ENCODE assay signal across 8 cellular contexts in the genomic region with DNA sequence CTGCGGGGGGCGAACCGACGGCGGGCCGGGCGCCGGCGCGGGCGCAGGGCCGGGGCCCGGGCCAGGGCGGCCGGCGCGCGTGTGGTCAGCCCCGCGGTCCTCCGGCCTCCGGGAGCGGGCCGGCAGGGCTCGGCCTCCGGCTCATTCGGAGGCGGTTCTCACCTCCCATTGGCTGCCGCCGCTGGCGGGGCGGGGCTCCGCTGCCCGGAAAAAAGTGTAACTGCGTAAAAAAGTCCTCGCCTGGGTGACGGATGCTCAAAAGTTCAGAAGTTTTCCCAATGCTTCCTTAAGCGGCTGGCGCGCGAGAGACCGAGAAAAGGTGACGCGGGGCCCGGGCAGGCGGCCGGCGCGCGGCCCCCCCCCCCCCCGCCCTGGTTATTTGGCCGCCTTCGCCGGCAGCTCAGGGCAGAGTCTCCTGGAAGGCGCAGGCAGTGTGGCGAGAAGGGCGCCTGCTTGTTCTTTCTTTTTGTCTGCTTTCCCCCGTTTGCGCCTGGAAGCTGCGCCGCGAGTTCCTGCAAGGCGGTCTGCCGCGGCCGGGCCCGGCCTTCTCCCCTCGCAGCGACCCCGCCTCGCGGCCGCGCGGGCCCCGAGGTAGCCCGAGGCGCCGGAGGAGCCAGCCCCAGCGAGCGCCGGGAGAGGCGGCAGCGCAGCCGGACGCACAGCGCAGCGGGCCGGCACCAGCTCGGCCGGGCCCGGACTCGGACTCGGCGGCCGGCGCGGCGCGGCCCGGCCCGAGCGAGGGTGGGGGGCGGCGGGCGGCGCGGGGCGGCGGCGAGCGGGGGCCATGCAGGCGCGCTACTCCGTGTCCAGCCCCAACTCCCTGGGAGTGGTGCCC. TPM values are rescaled to one million over a fixed set of nuclear protein-coding genes. Genes with fewer than 3 reads are reported as not detected.
DNase-seq lines count a peak whose midpoint lies in the region; ATAC-seq, FAIRE-seq and TF ChIP-seq lines count a peak whose summit lies in the region.

A gene (plus strand): TSS at position 254 of the 835 bp plus-strand sequence. CDS start 531 bp downstream, at position 785.

- no peak for ATAC-seq in GM21825 (IDR thresholded peaks at IDR 0.05; ENCODE audit: unreplicated experiment)

- no peaks in the 10 kb centered on the region for H3K36me3 Mint-ChIP-seq in activated T-helper 2 cell treated with anti-CD3 and anti-CD28 coated beads, Interferon-gamma antibody, Interleukin-2, Interleukin-4, amounts not matched to agents 10 μg/mL and 5 μg/mL and 100 μg/mL, durations not matched to agents 14 hours and 24 hours and 36 hours (ENCODE audit: low read depth)
- peaks cover 4% of the 10 kb centered on the region for H3K36me3 Mint-ChIP-seq in neural progenitor cell

- FAIRE-seq in frontal cortex (lab: Jason Lieb, UNC), result no peak

- peak within 1 kb of the TSS; percentile 66 for H2AFZ ChIP-seq in neural progenitor cell (replicated peaks)

- H3K4me2 ChIP-seq in neural progenitor cell, result peak within 1 kb of the TSS; percentile 79

- H3K27me3 Mint-ChIP-seq in activated T-helper 2 cell treated with anti-CD3 and anti-CD28 coated beads, Interferon-gamma antibody, Interleukin-2, Interleukin-4, amounts not matched to agents 10 μg/mL and 5 μg/mL and 100 μg/mL, durations not matched to agents 14 hours and 24 hours and 36 hours (ENCODE audit: low read depth), result peaks cover 62% of the 10 kb centered on the region
- H3K27me3 Mint-ChIP-seq in neural progenitor cell (ENCODE audit: insufficient read depth, low read depth), result peaks cover 65% of the 10 kb centered on the region

- peaks cover 38% of the 10 kb centered on the region for H3F3A ChIP-seq in neural progenitor cell (ENCODE audit: low read depth)

- TF ChIP-seq CTCF in neural progenitor cell (IDR thresholded peaks at IDR 0.05), result no peak

- CTCF ChIA-PET in HEK293T (lab: Yijun Ruan, JAX), result interaction anchor here (0.8 kb wide), 1 partner anchor 13 kb away, joined by 4 read pairs; no protein-coding TSS in a partner anchor

- H3K9ac ChIP-seq in neural progenitor cell, result no peak within 1 kb of the TSS

- no peaks in the 10 kb centered on the region for H3K79me2 ChIP-seq in neural progenitor cell (ENCODE audit: low read depth)

- peak; percentile 73 for DNase-seq in stimulated activated CD4-positive, alpha-beta T cell treated with anti-CD3 and anti-CD28 coated beads, Interleukin-15, amount 100 ng/mL, for 24 hours
- DNase-seq in stimulated activated CD4-positive, alpha-beta T cell treated with anti-CD3 and anti-CD28 coated beads, Interleukin-4, amount 100 ng/mL, for 1 hour, result no peak
- DNase-seq in HEK293T (ENCODE audit: extremely low spot score) (peak; percentile 77), NCI-H2196 treated with DMSO at 0.1 percent for 48 hours (lab: John Stamatoyannopoulos, UW; ENCODE audit: unreplicated experiment) (peak; percentile 33), frontal cortex (ENCODE audit: low spot score in 2 of 2) (peak; percentile 86 to 88), neural progenitor cell (ENCODE audit: low spot score) (peak; percentile 91)
- no peak for DNase-seq in activated T-helper 2 cell treated with anti-CD3 and anti-CD28 coated beads, Interferon-gamma antibody, Interleukin-2, Interleukin-4, amounts not matched to agents 10 μg/mL and 5 μg/mL and 100 μg/mL, durations not matched to agents 14 hours and 24 hours and 36 hours (ENCODE audit: low spot score)

- H3K27ac ChIP-seq in neural progenitor cell, result no peak within 1 kb of the TSS

- H3K27me3 ChIP-seq in neural progenitor cell, result peaks cover 100% of the 10 kb centered on the region

- intact Hi-C loops in activated T-helper 2 cell treated with anti-CD3 and anti-CD28 coated beads, Interferon-gamma antibody, Interleukin-2, Interleukin-4, amounts not matched to agents 10 μg/mL and 5 μg/mL and 100 μg/mL, durations not matched to agents 14 hours and 24 hours and 36 hours (cut with micrococcal nuclease), result loop anchor here (5.0 to 10.0 kb wide), 2 partner anchors 298 to 1145 kb away; a partner anchor contains a TSS

- H4K20me1 ChIP-seq in neural progenitor cell (ENCODE audit: low read depth), result peaks cover 62% of the 10 kb centered on the region

- H3K9me3 Mint-ChIP-seq in activated T-helper 2 cell treated with anti-CD3 and anti-CD28 coated beads, Interferon-gamma antibody, Interleukin-2, Interleukin-4, amounts not matched to agents 10 μg/mL and 5 μg/mL and 100 μg/mL, durations not matched to agents 14 hours and 24 hours and 36 hours, result no peaks in the 10 kb centered on the region
- peaks cover 7% of the 10 kb centered on the region for H3K9me3 Mint-ChIP-seq in neural progenitor cell

- H3K4me1 Mint-ChIP-seq in activated T-helper 2 cell treated with anti-CD3 and anti-CD28 coated beads, Interferon-gamma antibody, Interleukin-2, Interleukin-4, amounts not matched to agents 10 μg/mL and 5 μg/mL and 100 μg/mL, durations not matched to agents 14 hours and 24 hours and 36 hours (ENCODE audit: low read depth), result peaks cover 18% of the 10 kb centered on the region
- H3K4me1 Mint-ChIP-seq in neural progenitor cell, result peaks cover 49% of the 10 kb centered on the region

- peak within 1 kb of the TSS; percentile 51 for H3K4me3 ChIP-seq in neural progenitor cell

- no peaks in the 10 kb centered on the region for H3K9me3 ChIP-seq in neural progenitor cell (ENCODE audit: low read depth)

- POLR2A ChIA-PET in HEK293T (lab: Yijun Ruan, JAX), result interaction anchor here (0.8 to 7.0 kb wide), 19 partner anchors 8 to 229 kb away, joined by 3 to 70 read pairs (median 5); no protein-coding TSS in a partner anchor

- H3K4me3 Mint-ChIP-seq in activated T-helper 2 cell treated with anti-CD3 and anti-CD28 coated beads, Interferon-gamma antibody, Interleukin-2, Interleukin-4, amounts not matched to agents 10 μg/mL and 5 μg/mL and 100 μg/mL, durations not matched to agents 14 hours and 24 hours and 36 hours (ENCODE audit: low read depth), result peak within 1 kb of the TSS; percentile 51
- peak within 1 kb of the TSS; percentile 86 for H3K4me3 Mint-ChIP-seq in neural progenitor cell

- no peaks in the 10 kb centered on the region for H3K36me3 ChIP-seq in neural progenitor cell

- H3K27ac Mint-ChIP-seq in activated T-helper 2 cell treated with anti-CD3 and anti-CD28 coated beads, Interferon-gamma antibody, Interleukin-2, Interleukin-4, amounts not matched to agents 10 μg/mL and 5 μg/mL and 100 μg/mL, durations not matched to agents 14 hours and 24 hours and 36 hours, result peak within 1 kb of the TSS; percentile 55
- no peak within 1 kb of the TSS for H3K27ac Mint-ChIP-seq in neural progenitor cell

- H3K4me1 ChIP-seq in neural progenitor cell, result peaks cover 21% of the 10 kb centered on the region

TF ChIP-seq in HEK293T, 16 proteins besides CTCF, POLR2A, EP300 and RAD21:
- TF ChIP-seq BHLHE40 (IDR thresholded peaks at IDR 0.05; ENCODE audit: borderline replicate concordance), result no peak
- TF ChIP-seq ELF4 (IDR thresholded peaks at IDR 0.05), result peak; percentile 36; the same call in 1 of the 2 replicates
- no peak for TF ChIP-seq ZNF384 (IDR thresholded peaks at IDR 0.05)
- no peak for TF ChIP-seq FOXA1 (IDR thresholded peaks at IDR 0.05)
- TF ChIP-seq L3MBTL2 (conservative IDR thresholded peaks at IDR 0.05), result no peak
- TF ChIP-seq, protein P1, sequence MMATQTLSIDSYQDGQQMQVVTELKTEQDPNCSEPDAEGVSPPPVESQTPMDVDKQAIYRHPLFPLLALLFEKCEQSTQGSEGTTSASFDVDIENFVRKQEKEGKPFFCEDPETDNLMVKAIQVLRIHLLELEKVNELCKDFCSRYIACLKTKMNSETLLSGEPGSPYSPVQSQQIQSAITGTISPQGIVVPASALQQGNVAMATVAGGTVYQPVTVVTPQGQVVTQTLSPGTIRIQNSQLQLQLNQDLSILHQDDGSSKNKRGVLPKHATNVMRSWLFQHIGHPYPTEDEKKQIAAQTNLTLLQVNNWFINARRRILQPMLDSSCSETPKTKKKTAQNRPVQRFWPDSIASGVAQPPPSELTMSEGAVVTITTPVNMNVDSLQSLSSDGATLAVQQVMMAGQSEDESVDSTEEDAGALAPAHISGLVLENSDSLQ (IDR thresholded peaks at IDR 0.05), result peak; percentile 60
- TF ChIP-seq LEF1 (IDR thresholded peaks at IDR 0.05; ENCODE audit: borderline replicate concordance), result no peak
- peak; percentile 35; the same call in 1 of the 2 replicates for TF ChIP-seq FOXM1 (IDR thresholded peaks at IDR 0.05; ENCODE audit: borderline replicate concordance)
- TF ChIP-seq ARNT (IDR thresholded peaks at IDR 0.05), result peak; percentile 69

RNA-seq across cellular contexts. Expression of the gene that starts here (rescaled TPM):
- 0.05 and 0.07 TPM in 2 replicates for total RNA-seq in activated T-helper 2 cell treated with anti-CD3 and anti-CD28 coated beads, Interferon-gamma antibody, Interleukin-2, Interleukin-4, amounts not matched to agents 10 μg/mL and 5 μg/mL and 100 μg/mL, durations not matched to agents 14 hours and 24 hours and 36 hours
- total RNA-seq in frontal cortex (4.1 TPM), neural progenitor cell (ENCODE audit: low replicate concordance) (0.09 and 0.45 TPM in 2 replicates)

Comparison
In these comparisons a context has a peak if more than half of its experiments do, and no peak if none do; other contexts are left out.
1. DNase-seq: peak in stimulated activated CD4-positive, alpha-beta T cell treated with anti-CD3 and anti-CD28 coated beads, Interleukin-15, amount 100 ng/mL, for 24 hours (single experiment), HEK293T (single experiment), NCI-H2196 treated with DMSO at 0.1 percent for 48 hours (single experiment) and frontal cortex (2 of 2); none in stimulated activated CD4-positive, alpha-beta T cell treated with anti-CD3 and anti-CD28 coated beads, Interleukin-4, amount 100 ng/mL, for 1 hour (single experiment) and activated T-helper 2 cell treated with anti-CD3 and anti-CD28 coated beads, Interferon-gamma antibody, Interleukin-2, Interleukin-4, amounts not matched to agents 10 μg/mL and 5 μg/mL and 100 μg/mL, durations not matched to agents 14 hours and 24 hours and 36 hours (single experiment).
2. Peak in DNase-seq, H3K4me3 ChIP-seq and H3K4me2 ChIP-seq in neural progenitor cell; RNA of the gene not detected or under 1 TPM.